ENCODE assay signal across 8 cellular contexts in the genomic region with DNA sequence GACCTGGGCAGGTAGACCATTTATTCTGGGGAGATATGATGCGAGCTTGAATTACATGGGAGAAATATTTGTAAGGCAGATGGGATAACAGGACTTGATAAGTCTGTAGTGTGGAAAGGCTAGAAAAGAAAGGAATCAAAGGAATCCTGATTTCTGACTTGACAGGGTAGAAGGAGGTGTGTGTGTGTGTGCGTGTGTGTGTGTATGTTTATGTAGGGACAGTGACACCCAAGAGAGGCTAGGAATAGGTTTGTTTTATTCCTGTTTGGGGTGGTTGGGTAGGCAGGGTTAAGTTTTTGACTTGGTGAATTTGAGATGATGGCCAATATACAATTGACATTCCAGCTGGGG. TPM values are rescaled to one million over a fixed set of nuclear protein-coding genes. Genes with fewer than 3 reads are reported as not detected.
DNase-seq lines count a peak whose midpoint lies in the region; ATAC-seq lines count a peak whose summit lies in the region.

No MANE protein-coding gene starts in this region.

- H3K4me1 ChIP-seq in right cardiac atrium (ENCODE audit: control insufficient read depth, insufficient read depth, low read length) (peaks cover 3% of the 10 kb centered on the region), stomach smooth muscle (ENCODE audit: control insufficient read depth, insufficient read depth, low read length) (peaks cover 12% of the 10 kb centered on the region)

- H3K27me3 ChIP-seq in right cardiac atrium (ENCODE audit: control insufficient read depth, insufficient read depth) (no peaks in the 10 kb centered on the region), stomach smooth muscle (ENCODE audit: control insufficient read depth in 1 of 2, insufficient read depth in 2 of 2, low read length in 2 of 2) (peaks cover 0 to 10% of the 10 kb centered on the region in 2 donors)

- peak overlapping the region in 1 of 2 donors; percentile 60 for H3K9ac ChIP-seq in stomach smooth muscle (ENCODE audit: low read length in 2 of 2)

- intact Hi-C loops in right cardiac atrium (cut with DNase I), result no loop called here

- 82% methylated on average over 2 of the region's 2 CpGs for WGBS in right cardiac atrium

- DNase-seq in NCI-H146 (lab: John Stamatoyannopoulos, UW), result peak; percentile 41
- no peak for DNase-seq in NCI-H146 treated with DMSO at 0.1 percent for 48 hours (lab: John Stamatoyannopoulos, UW; ENCODE audit: unreplicated experiment)
- DNase-seq in T-cell, result no peak
- DNase-seq in right cardiac atrium, result no peak
- DNase-seq in stimulated activated CD8-positive, alpha-beta memory T cell treated with anti-CD3 and anti-CD28 coated beads, Interleukin-4, amount 100 ng/mL, for 48 hours, result no peak

- H3K27me3 Mint-ChIP-seq in T-cell, result no peaks in the 10 kb centered on the region

- H3K9me3 Mint-ChIP-seq in T-cell, result no peaks in the 10 kb centered on the region

- H3K4me3 ChIP-seq in right cardiac atrium (ENCODE audit: low read length) (peak overlapping the region; percentile 78), stomach smooth muscle (ENCODE audit: low read length in 2 of 2) (peak overlapping the region; percentile 73 to 88)

- POLR2A ChIA-PET in T-cell (lab: Charles Lee), result no interaction called here

- ATAC-seq in T-cell (replicated peaks in 1 of 4) (no peak), right cardiac atrium (peak in 1 of 2 donors; percentile 4), HG03469 (IDR thresholded peaks at IDR 0.05; ENCODE audit: unreplicated experiment) (no peak), GM18873 (IDR thresholded peaks at IDR 0.05; ENCODE audit: low FRiP score, unreplicated experiment) (no peak)

- peaks cover 58 to 72% (median 69%) of the 10 kb centered on the region in 3 donors for H3K4me1 Mint-ChIP-seq in T-cell

- peak overlapping the region; percentile 93 to 94 for H3K27ac Mint-ChIP-seq in T-cell

- H3K36me3 ChIP-seq in stomach smooth muscle (ENCODE audit: control insufficient read depth in 2 of 2, insufficient read depth in 2 of 2, low read length in 2 of 2), result no peaks in the 10 kb centered on the region

- H3K27ac ChIP-seq in right cardiac atrium (ENCODE audit: low read length) (no peak overlapping the region), stomach smooth muscle (ENCODE audit: low read length) (peak overlapping the region; percentile 50)

- CTCF ChIA-PET in T-cell (lab: Charles Lee), result interaction anchor here in 1 of 2 donors (1.1 kb wide), 1 partner anchor 11 kb away, joined by 3 read pairs; no protein-coding TSS in a partner anchor

- H3K4me3 Mint-ChIP-seq in T-cell, result peak overlapping the region; percentile 81 to 91 (median 84)

- H3K36me3 Mint-ChIP-seq in T-cell, result peaks cover 10% of the 10 kb centered on the region

- no peaks in the 10 kb centered on the region for H3K9me3 ChIP-seq in right cardiac atrium (ENCODE audit: control insufficient read depth, low read length)
- H3K9me3 ChIP-seq in stomach smooth muscle (ENCODE audit: control insufficient read depth in 2 of 2, low read length in 2 of 2), result no peaks in the 10 kb centered on the region

RNA-seq across cellular contexts. Expression of a gene that starts 0.4 kb away (rescaled TPM):
- total RNA-seq in T-cell (10 to 100 TPM; 16.0 to 46.9 (median 40.0) TPM), right cardiac atrium (10 to 100 TPM; 12.7 to 22.0 (median 17.2) TPM)
- 18.4 TPM for polyA plus RNA-seq in right cardiac atrium

RNA-seq across cellular contexts. Expression of a gene that starts 24.4 kb away (rescaled TPM):
- 10 to 100 TPM; 12.9 to 19.5 (median 17.2) TPM for total RNA-seq in T-cell
- total RNA-seq in right cardiac atrium, result 10 to 100 TPM; 12.3 to 16.3 (median 13.3) TPM
- polyA plus RNA-seq in right cardiac atrium, result 9.8 TPM
